ENCODE assay signal across 10 cellular contexts in the genomic region with DNA sequence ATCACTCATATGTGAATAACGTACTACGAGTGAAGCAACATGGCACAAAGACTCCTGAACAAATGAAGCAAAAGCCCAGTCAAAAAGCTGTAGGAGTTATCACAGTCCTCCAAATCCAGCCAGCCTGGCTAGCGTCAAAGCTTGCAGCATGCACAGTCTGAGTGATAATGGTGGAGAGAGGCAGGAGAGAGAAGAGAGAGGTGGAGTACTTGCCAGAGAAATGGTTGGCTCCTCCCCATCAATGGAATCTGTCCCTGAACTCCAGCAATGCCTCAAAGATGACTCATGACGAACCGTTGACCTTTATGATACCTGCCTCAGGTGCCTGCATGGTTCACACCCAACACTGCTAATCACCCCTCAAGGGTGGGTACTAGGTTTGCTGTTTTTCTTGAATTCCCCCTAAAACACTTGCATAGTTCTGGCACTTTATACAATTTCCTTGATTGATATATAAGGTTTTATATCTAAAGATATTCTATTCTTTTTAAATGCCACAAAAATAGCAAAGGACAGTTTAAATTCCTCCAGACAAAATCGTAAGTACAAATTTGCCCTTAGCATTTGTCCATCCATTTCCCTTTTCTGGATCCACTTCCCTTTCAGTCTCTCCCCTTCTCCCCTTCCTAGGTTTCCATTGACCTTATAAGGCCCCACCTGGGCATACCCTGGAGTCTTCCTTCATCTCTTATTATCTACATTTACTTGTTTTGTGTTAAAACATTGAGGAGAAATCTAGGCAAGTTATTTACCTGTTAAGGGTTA. TPM values are rescaled to one million over a fixed set of nuclear protein-coding genes. Genes with fewer than 3 reads are reported as not detected.
DNase-seq lines count a peak whose midpoint lies in the region; ATAC-seq, FAIRE-seq and TF ChIP-seq lines count a peak whose summit lies in the region.
"Had no signal": no experiment of that assay in that cellular context is flagged by ENCODE, and none has a peak within 500 bp of the region (broad histone marks: within the 10 kb centered on the region; RNA-seq: fewer than 3 reads in every experiment).

No MANE protein-coding gene starts in this region.

- peak overlapping the region; percentile 73 for H3K4me3 Mint-ChIP-seq in activated CD4-positive, alpha-beta T cell treated with anti-CD3 and anti-CD28 coated beads, Interleukin-2, amount 10 ng/mL, durations not matched to agents 7 days and 5 days
- H3K4me3 Mint-ChIP-seq in astrocyte (ENCODE audit: unreplicated experiment): no peak overlapping the region

- H3K4me3 ChIP-seq in astrocyte (ENCODE audit: insufficient read depth, low read depth, low read length): no peak overlapping the region
- H3K4me3 ChIP-seq in tibial nerve: no peak overlapping the region
- H3K4me3 ChIP-seq in vagina: no peak overlapping the region
- H3K4me3 ChIP-seq: A549 had no signal

- POLR2A ChIA-PET in activated CD4-positive, alpha-beta T cell treated with anti-CD3 and anti-CD28 coated beads, Interleukin-2, amount 10 ng/mL, durations not matched to agents 7 days and 5 days (lab: Charles Lee): no interaction called here

- no peaks in the 10 kb centered on the region for H4K20me1 ChIP-seq in astrocyte (ENCODE audit: insufficient read depth, low read length)

- no peaks in the 10 kb centered on the region for H3K27me3 ChIP-seq in astrocyte (ENCODE audit: insufficient read depth, low read length)
- H3K27me3 ChIP-seq in tibial nerve: no peaks in the 10 kb centered on the region
- H3K27me3 ChIP-seq in vagina: no peaks in the 10 kb centered on the region

- WGBS in tibial nerve, 2 donors: 88 to 91% methylated on average over 6 of the region's 6 CpGs

- TF ChIP-seq POLR2A in tibial nerve (IDR thresholded peaks at IDR 0.05) (no peak), vagina (IDR thresholded peaks at IDR 0.05) (no peak)

- peaks cover 85% of the 10 kb centered on the region for H3K36me3 Mint-ChIP-seq in activated CD4-positive, alpha-beta T cell treated with anti-CD3 and anti-CD28 coated beads, Interleukin-2, amount 10 ng/mL, durations not matched to agents 7 days and 5 days (ENCODE audit: low read depth)
- no peaks in the 10 kb centered on the region for H3K36me3 Mint-ChIP-seq in astrocyte (ENCODE audit: low read depth, unreplicated experiment)

- TF ChIP-seq CTCF in astrocyte (IDR thresholded peaks at IDR 0.05; ENCODE audit: insufficient read depth, low read depth, low read length) (no peak), tibial nerve (IDR thresholded peaks at IDR 0.05) (no peak), vagina (IDR thresholded peaks at IDR 0.05) (no peak)

- DNase-seq in activated CD4-positive, alpha-beta T cell treated with anti-CD3 and anti-CD28 coated beads, Interleukin-2, amount 10 ng/mL, durations not matched to agents 7 days and 5 days: no peak
- DNase-seq in activated CD4-positive, alpha-beta T cell treated with anti-CD3 and anti-CD28 coated beads for 1 hour: no peak
- DNase-seq in astrocyte (ENCODE audit: low read depth) (no peak), left colon (peak in 1 of 2 donors; percentile 57), tibial nerve (ENCODE audit: low spot score in 2 of 2) (no peak), vagina (ENCODE audit: extremely low spot score in 2 of 2) (no peak), COLO829 (ENCODE audit: low spot score) (no peak)

- H3K4me1 Mint-ChIP-seq in activated CD4-positive, alpha-beta T cell treated with anti-CD3 and anti-CD28 coated beads, Interleukin-2, amount 10 ng/mL, durations not matched to agents 7 days and 5 days: peaks cover 90% of the 10 kb centered on the region
- H3K4me1 Mint-ChIP-seq in astrocyte (ENCODE audit: low read depth, unreplicated experiment): peaks cover 51% of the 10 kb centered on the region

- H3K36me3 ChIP-seq in astrocyte (ENCODE audit: insufficient read depth, low read length) (no peaks in the 10 kb centered on the region), tibial nerve (no peaks in the 10 kb centered on the region), vagina (no peaks in the 10 kb centered on the region)

- H3K9ac ChIP-seq in astrocyte (ENCODE audit: low read length): peak overlapping the region; percentile 41

- H3K27ac ChIP-seq in astrocyte (ENCODE audit: low read depth, low read length): peak overlapping the region; percentile 80
- H3K27ac ChIP-seq in tibial nerve: peak overlapping the region in 3 of 4 donors; percentile 61 to 80 (median 62)
- H3K27ac ChIP-seq in vagina: no peak overlapping the region

- TF ChIP-seq EP300 in tibial nerve (IDR thresholded peaks at IDR 0.05): no peak

- H3K9me3 Mint-ChIP-seq in activated CD4-positive, alpha-beta T cell treated with anti-CD3 and anti-CD28 coated beads, Interleukin-2, amount 10 ng/mL, durations not matched to agents 7 days and 5 days: no peaks in the 10 kb centered on the region
- peaks cover 3% of the 10 kb centered on the region for H3K9me3 Mint-ChIP-seq in astrocyte (ENCODE audit: unreplicated experiment)

- H3K4me2 ChIP-seq in astrocyte (ENCODE audit: low read length): peak overlapping the region; percentile 1

- intact Hi-C loops in left colon (cut with DNase I, micrococcal nuclease): no loop called here
- intact Hi-C loops in vagina (cut with DNase I): no loop called here

- no peak for FAIRE-seq in astrocyte (lab: Jason Lieb, UNC)
- FAIRE-seq: A549 had no signal

- no peaks in the 10 kb centered on the region for H3K79me2 ChIP-seq in astrocyte (ENCODE audit: insufficient read depth, low read length)

- ATAC-seq in left colon: peak; percentile 91
- ATAC-seq in HG02610 (IDR thresholded peaks at IDR 0.05; ENCODE audit: unreplicated experiment): no peak
- ATAC-seq: A549 had no signal

- peak overlapping the region; percentile 91 for H3K27ac Mint-ChIP-seq in activated CD4-positive, alpha-beta T cell treated with anti-CD3 and anti-CD28 coated beads, Interleukin-2, amount 10 ng/mL, durations not matched to agents 7 days and 5 days
- H3K27ac Mint-ChIP-seq in astrocyte (ENCODE audit: unreplicated experiment): peak overlapping the region; percentile 36

- no peaks in the 10 kb centered on the region for H3K27me3 Mint-ChIP-seq in activated CD4-positive, alpha-beta T cell treated with anti-CD3 and anti-CD28 coated beads, Interleukin-2, amount 10 ng/mL, durations not matched to agents 7 days and 5 days
- H3K27me3 Mint-ChIP-seq in astrocyte (ENCODE audit: low read depth, unreplicated experiment): no peaks in the 10 kb centered on the region

- H2AFZ ChIP-seq in astrocyte (ENCODE audit: low read depth, low read length): no peak overlapping the region

- H3K4me1 ChIP-seq in astrocyte (ENCODE audit: insufficient read depth, low read length) (peaks cover 34% of the 10 kb centered on the region), tibial nerve (peaks cover 0 to 63% (median 30%) of the 10 kb centered on the region in 4 donors), vagina (peaks cover 35% of the 10 kb centered on the region)

- no peaks in the 10 kb centered on the region for H3K9me3 ChIP-seq in astrocyte (ENCODE audit: insufficient read depth, low read depth, low read length)
- H3K9me3 ChIP-seq in tibial nerve: no peaks in the 10 kb centered on the region
- H3K9me3 ChIP-seq in vagina: no peaks in the 10 kb centered on the region
- H3K9me3 ChIP-seq: A549 had no signal

- CTCF ChIA-PET in activated CD4-positive, alpha-beta T cell treated with anti-CD3 and anti-CD28 coated beads, Interleukin-2, amount 10 ng/mL, durations not matched to agents 7 days and 5 days (lab: Charles Lee): no interaction called here

RNA-seq across cellular contexts. Expression of a gene that starts 10.2 kb away (rescaled TPM):
- total RNA-seq in activated CD4-positive, alpha-beta T cell treated with anti-CD3 and anti-CD28 coated beads, Interleukin-2, amount 10 ng/mL, durations not matched to agents 7 days and 5 days: 1,000 to 10,000 TPM; 1,588 to 1,891 TPM
- 14.6 and 19.0 TPM in 2 replicates for total RNA-seq in astrocyte
- total RNA-seq in left colon: 10 to 100 TPM; 23.5 to 38.5 TPM
- total RNA-seq in tibial nerve: 100 to 1,000 TPM in 2 of 4 donors, 10 to 100 TPM in 2; 63.8 to 112 (median 89.4) TPM
- 153 TPM for total RNA-seq in vagina
- total RNA-seq: NCI-H460 had no signal

RNA-seq across cellular contexts. Expression of a gene that starts 12.8 kb away (rescaled TPM):
- 10 to 100 TPM in 1 of 2 experiments, 1 to 10 TPM in 1; 8.3 to 11.3 TPM for total RNA-seq in activated CD4-positive, alpha-beta T cell treated with anti-CD3 and anti-CD28 coated beads, Interleukin-2, amount 10 ng/mL, durations not matched to agents 7 days and 5 days
- total RNA-seq in astrocyte (0.29 and 1.0 TPM in 2 replicates), left colon (1 to 10 TPM; 1.0 to 3.3 TPM), tibial nerve (not detected), vagina (2.2 TPM)
- total RNA-seq: NCI-H460 had no signal

RNA-seq across cellular contexts. Expression of a gene that starts 21.7 kb away (rescaled TPM):
- not detected for total RNA-seq in activated CD4-positive, alpha-beta T cell treated with anti-CD3 and anti-CD28 coated beads, Interleukin-2, amount 10 ng/mL, durations not matched to agents 7 days and 5 days
- not detected in 2 replicates for total RNA-seq in astrocyte
- not detected for total RNA-seq in left colon
- total RNA-seq in tibial nerve: not detected
- not detected for total RNA-seq in vagina
- total RNA-seq: NCI-H460 had no signal

Comparison
In these comparisons a context has a peak if more than half of its experiments do, and no peak if none do; other contexts are left out.
1. RNA of a gene that starts 10.2 kb away (total RNA-seq): 1,588 to 1,891 TPM in activated CD4-positive, alpha-beta T cell treated with anti-CD3 and anti-CD28 coated beads, Interleukin-2, amount 10 ng/mL, durations not matched to agents 7 days and 5 days; 153 TPM in vagina (single experiment), 63.8 to 112 TPM in tibial nerve, 23.5 to 38.5 TPM in left colon and 14.6 to 19.0 TPM in astrocyte; every median in the first group is over 10 times any median in the second.